Comparison of ENCODE assay signal across 15 cellular contexts in genomic region chr4:163590609-163591264, GRCh38.
DNase-seq lines count a peak whose midpoint lies in the region; ATAC-seq and TF ChIP-seq lines count a peak whose summit lies in the region.
"Had no signal": no experiment of that assay in that cellular context is flagged by ENCODE, and none has a peak within 500 bp of the region (broad histone marks: within the 10 kb centered on the region; RNA-seq: fewer than 3 reads in every experiment).

No MANE protein-coding gene starts in this region.

- H3K27me3 ChIP-seq in DOHH2 (ENCODE audit: control insufficient read depth, low read length) (no peaks in the 10 kb centered on the region), lower lobe of right lung (ENCODE audit: low read depth) (no peaks in the 10 kb centered on the region)
- H3K27me3 ChIP-seq: vagina had no signal

- H3K4me3 Mint-ChIP-seq in activated CD4-positive, alpha-beta T cell treated with anti-CD3 and anti-CD28 coated beads, Interleukin-2, amount 10 ng/mL, durations not matched to agents 24 days and 14 days: no peak overlapping the region
- H3K4me3 Mint-ChIP-seq: activated CD4-positive, alpha-beta memory T cell treated with anti-CD3 and anti-CD28 coated beads, Interleukin-2, amount 10 ng/mL, durations not matched to agents 7 days and 5 days; stimulated activated naive CD8-positive, alpha-beta T cell treated with anti-CD3 and anti-CD28 coated beads, Interleukin-15, amount 100 ng/mL, for 72 hours had no signal

- H3K36me3 Mint-ChIP-seq in activated CD4-positive, alpha-beta T cell treated with anti-CD3 and anti-CD28 coated beads, Interleukin-2, amount 10 ng/mL, durations not matched to agents 24 days and 14 days (ENCODE audit: low read depth): no peaks in the 10 kb centered on the region

- no peaks in the 10 kb centered on the region for H4K20me1 ChIP-seq in DOHH2 (ENCODE audit: control insufficient read depth, insufficient read depth, low read depth, low read length)

- H3K9me3 ChIP-seq in DOHH2 (ENCODE audit: control insufficient read depth, insufficient read depth, low read length) (no peaks in the 10 kb centered on the region), lower lobe of right lung (no peaks in the 10 kb centered on the region)
- H3K9me3 ChIP-seq: vagina had no signal

- CTCF ChIA-PET in RWPE1 (lab: Yijun Ruan, JAX): no interaction called here

- DNase-seq in NCI-H226 (peak; percentile 70), lower lobe of right lung (no peak), NCI-H2196 treated with DMSO at 0.1 percent for 48 hours (lab: John Stamatoyannopoulos, UW; ENCODE audit: unreplicated experiment) (no peak), RWPE1 (ENCODE audit: low spot score) (no peak), putamen (ENCODE audit: low spot score) (no peak)
- no peak for DNase-seq in activated CD4-positive, alpha-beta T cell treated with anti-CD3 and anti-CD28 coated beads, Interleukin-2, amount 10 ng/mL, durations not matched to agents 24 days and 14 days
- DNase-seq: activated CD4-positive, alpha-beta memory T cell treated with anti-CD3 and anti-CD28 coated beads, Interleukin-2, amount 10 ng/mL, durations not matched to agents 7 days and 5 days; activated T-cell treated with anti-CD3 and anti-CD28 coated beads, Interleukin-2, amount 50 U/mL, for 48 hours; NCI-H1436 treated with DMSO at 0.1 percent for 48 hours; NCI-H446; stimulated activated CD4-positive, alpha-beta T cell treated with anti-CD3 and anti-CD28 coated beads, Interleukin-12 subunit alpha, Interleukin-12 subunit beta, amount 100 ng/mL, for 4 hours; stimulated activated naive CD8-positive, alpha-beta T cell treated with anti-CD3 and anti-CD28 coated beads, Interleukin-15, amount 100 ng/mL, for 72 hours had no signal

- H3K4me1 ChIP-seq in DOHH2 (ENCODE audit: control insufficient read depth, low read length) (peaks cover 86% of the 10 kb centered on the region), lower lobe of right lung (no peaks in the 10 kb centered on the region)
- H3K4me1 ChIP-seq: vagina had no signal

- ATAC-seq in GM21529 (IDR thresholded peaks at IDR 0.05; ENCODE audit: unreplicated experiment) (peak; percentile 2), lower lobe of right lung (peak; percentile 23 to 27)
- ATAC-seq: stimulated activated naive CD8-positive, alpha-beta T cell treated with anti-CD3 and anti-CD28 coated beads, Interleukin-15, amount 100 ng/mL, for 72 hours had no signal

- H3K36me3 ChIP-seq in DOHH2 (ENCODE audit: control insufficient read depth, low read length): peaks cover 8% of the 10 kb centered on the region; the same call in 1 of the 2 replicates
- no peaks in the 10 kb centered on the region for H3K36me3 ChIP-seq in lower lobe of right lung
- H3K36me3 ChIP-seq: vagina had no signal

- H3K27ac Mint-ChIP-seq in activated CD4-positive, alpha-beta T cell treated with anti-CD3 and anti-CD28 coated beads, Interleukin-2, amount 10 ng/mL, durations not matched to agents 24 days and 14 days: no peak overlapping the region
- H3K27ac Mint-ChIP-seq: activated CD4-positive, alpha-beta memory T cell treated with anti-CD3 and anti-CD28 coated beads, Interleukin-2, amount 10 ng/mL, durations not matched to agents 7 days and 5 days; stimulated activated naive CD8-positive, alpha-beta T cell treated with anti-CD3 and anti-CD28 coated beads, Interleukin-15, amount 100 ng/mL, for 72 hours had no signal

- H3K4me3 ChIP-seq in DOHH2 (ENCODE audit: low read length) (peak overlapping the region; percentile 71), lower lobe of right lung (no peak overlapping the region)
- H3K4me3 ChIP-seq: vagina had no signal

- H3K79me2 ChIP-seq in DOHH2 (ENCODE audit: control insufficient read depth, low read length): peaks cover 21% of the 10 kb centered on the region

- POLR2A ChIA-PET in RWPE1 (lab: Yijun Ruan, JAX; ENCODE audit: low non-redundant PET): no interaction called here

- peak overlapping the region; percentile 98 for H3K27ac ChIP-seq in DOHH2 (ENCODE audit: low read depth, low read length)
- no peak overlapping the region for H3K27ac ChIP-seq in lower lobe of right lung
- no peak overlapping the region for H3K27ac ChIP-seq in RWPE1
- H3K27ac ChIP-seq: vagina had no signal

- no peaks in the 10 kb centered on the region for H3K9me3 Mint-ChIP-seq in activated CD4-positive, alpha-beta T cell treated with anti-CD3 and anti-CD28 coated beads, Interleukin-2, amount 10 ng/mL, durations not matched to agents 24 days and 14 days
- H3K9me3 Mint-ChIP-seq: activated CD4-positive, alpha-beta memory T cell treated with anti-CD3 and anti-CD28 coated beads, Interleukin-2, amount 10 ng/mL, durations not matched to agents 7 days and 5 days had no signal

- no peaks in the 10 kb centered on the region for H3K4me1 Mint-ChIP-seq in activated CD4-positive, alpha-beta T cell treated with anti-CD3 and anti-CD28 coated beads, Interleukin-2, amount 10 ng/mL, durations not matched to agents 24 days and 14 days
- H3K4me1 Mint-ChIP-seq: activated CD4-positive, alpha-beta memory T cell treated with anti-CD3 and anti-CD28 coated beads, Interleukin-2, amount 10 ng/mL, durations not matched to agents 7 days and 5 days; stimulated activated naive CD8-positive, alpha-beta T cell treated with anti-CD3 and anti-CD28 coated beads, Interleukin-15, amount 100 ng/mL, for 72 hours had no signal

- H3K4me2 ChIP-seq in DOHH2 (ENCODE audit: low read length): peak overlapping the region; percentile 86

- no peaks in the 10 kb centered on the region for H3K27me3 Mint-ChIP-seq in activated CD4-positive, alpha-beta T cell treated with anti-CD3 and anti-CD28 coated beads, Interleukin-2, amount 10 ng/mL, durations not matched to agents 24 days and 14 days

- peaks cover 29% of the 10 kb centered on the region for H3F3A ChIP-seq in DOHH2 (ENCODE audit: control insufficient read depth, insufficient read depth)

- no peak for TF ChIP-seq CTCF in DOHH2 (IDR thresholded peaks at IDR 0.05; ENCODE audit: low read depth, low read length, poor library complexity, severe bottlenecking)
- no peak for TF ChIP-seq CTCF in lower lobe of right lung (IDR thresholded peaks at IDR 0.05)
- no peak for TF ChIP-seq CTCF in RWPE1 (conservative IDR thresholded peaks at IDR 0.05; ENCODE audit: low read depth)

- H3K9me2 ChIP-seq in DOHH2 (replicated peaks; ENCODE audit: control insufficient read depth, low read length): no peaks in the 10 kb centered on the region

- intact Hi-C loops in lower lobe of right lung (cut with DNase I): no loop called here
- intact Hi-C loops in activated CD4-positive, alpha-beta T cell treated with anti-CD3 and anti-CD28 coated beads, Interleukin-2, amount 10 ng/mL, durations not matched to agents 24 days and 14 days (cut with micrococcal nuclease): no loop called here
